In genomic region chr6:75551367-75551952, GRCh38 we compare ENCODE assay signal across 26 cellular contexts.
DNase-seq lines count a peak whose midpoint lies in the region; ATAC-seq and FAIRE-seq lines count a peak whose summit lies in the region.
"Had no signal": no experiment of that assay in that cellular context is flagged by ENCODE, and none has a peak within 500 bp of the region (broad histone marks: within the 10 kb centered on the region; RNA-seq: fewer than 3 reads in every experiment).

No MANE protein-coding gene starts in this region.

- no peaks in the 10 kb centered on the region for H3K27me3 Mint-ChIP-seq in effector memory CD8-positive, alpha-beta T cell
- H3K27me3 Mint-ChIP-seq: T-cell had no signal

- H3K4me3 Mint-ChIP-seq in effector memory CD8-positive, alpha-beta T cell, result peak overlapping the region; percentile 0 to 39
- H3K4me3 Mint-ChIP-seq: activated CD8-positive, alpha-beta T cell treated with anti-CD3 and anti-CD28 coated beads for 36 hours; T-cell had no signal

- peak; percentile 76 for FAIRE-seq in GM18507 (lab: Jason Lieb, UNC)

- peaks cover 6% of the 10 kb centered on the region in 2 donors for H3K4me1 Mint-ChIP-seq in effector memory CD8-positive, alpha-beta T cell (ENCODE audit: low read depth in 2 of 2)
- H3K4me1 Mint-ChIP-seq: T-cell had no signal

- peak overlapping the region in 1 of 2 donors; percentile 72 for H3K27ac Mint-ChIP-seq in effector memory CD8-positive, alpha-beta T cell
- H3K27ac Mint-ChIP-seq: activated CD8-positive, alpha-beta T cell treated with anti-CD3 and anti-CD28 coated beads for 36 hours; T-cell had no signal

- H3K36me3 Mint-ChIP-seq in effector memory CD8-positive, alpha-beta T cell (ENCODE audit: insufficient read depth), result no peaks in the 10 kb centered on the region
- H3K36me3 Mint-ChIP-seq: T-cell had no signal

- ATAC-seq in GM19452 (IDR thresholded peaks at IDR 0.05; ENCODE audit: unreplicated experiment), result peak; percentile 49
- ATAC-seq in HG03378 (IDR thresholded peaks at IDR 0.05; ENCODE audit: unreplicated experiment), result peak; percentile 53
- peak; percentile 72 for ATAC-seq in effector memory CD8-positive, alpha-beta T cell (replicated peaks)
- no peak for ATAC-seq in HG02623 (IDR thresholded peaks at IDR 0.05; ENCODE audit: unreplicated experiment)
- ATAC-seq in HG02642 (IDR thresholded peaks at IDR 0.05; ENCODE audit: poor library complexity, unreplicated experiment), result no peak
- ATAC-seq in GM21423 (IDR thresholded peaks at IDR 0.05; ENCODE audit: unreplicated experiment), result no peak
- ATAC-seq: activated CD4-positive, CD25-positive, alpha-beta regulatory T cell treated with anti-CD3 and anti-CD28 coated beads, Interleukin-2, amount 50 U/mL, for 24 hours; activated CD8-positive, alpha-beta T cell treated with anti-CD3 and anti-CD28 coated beads for 36 hours; psoas muscle; T-cell had no signal

- H3K9me3 Mint-ChIP-seq in effector memory CD8-positive, alpha-beta T cell, result no peaks in the 10 kb centered on the region
- H3K9me3 Mint-ChIP-seq: activated CD8-positive, alpha-beta T cell treated with anti-CD3 and anti-CD28 coated beads for 36 hours; T-cell had no signal

- no peak for DNase-seq in GM18507 (ENCODE audit: extremely low spot score, insufficient read length, low read depth)
- DNase-seq in effector memory CD8-positive, alpha-beta T cell, result no peak
- DNase-seq in NCI-H1092 treated with DMSO at 0.1 percent for 48 hours (lab: John Stamatoyannopoulos, UW), result no peak
- DNase-seq: activated CD8-positive, alpha-beta T cell treated with anti-CD3 and anti-CD28 coated beads for 36 hours; activated gamma-delta T cell treated with Interleukin-2 at 50 U/mL for 16 hours; activated T-cell treated with anti-CD3 and anti-CD28 coated beads, Interleukin-2, amount 50 U/mL, for 1 hour; adrenal gland; brain microvascular endothelial cell; effector CD4-positive, alpha-beta T cell; erythroblast; head of caudate nucleus; Karpas-422; NCI-H1694 treated with DMSO at 0.1 percent for 48 hours; NCI-H2171 treated with DMSO at 0.1 percent for 48 hours; NCI-H526; psoas muscle; SJCRH30; stimulated activated CD4-positive, alpha-beta T cell treated with anti-CD3 and anti-CD28 coated beads, Interleukin-15, amount 100 ng/mL, for 24 hours; T-cell; transverse colon had no signal

Comparison
In these comparisons a context has a peak if more than half of its experiments do, and no peak if none do; other contexts are left out.
1. ATAC-seq: peak in GM19452 (single experiment), HG03378 (single experiment) and effector memory CD8-positive, alpha-beta T cell (single experiment); none in HG02623 (single experiment), HG02642 (single experiment) and GM21423 (single experiment).